ENCODE assay signal across 1 cellular context in genomic region chr10:63711361-63711760, GRCh38.
TF ChIP-seq lines count a peak whose summit lies in the region.

No MANE protein-coding gene starts in this region.

TF ChIP-seq in H1, 55 proteins besides CTCF, POLR2A, EP300 and RAD21 (continued from another document):
- TF ChIP-seq KDM4A (IDR thresholded peaks at IDR 0.05; ENCODE audit: low read depth, low read length, severe bottlenecking): no peak
